In the genomic region with DNA sequence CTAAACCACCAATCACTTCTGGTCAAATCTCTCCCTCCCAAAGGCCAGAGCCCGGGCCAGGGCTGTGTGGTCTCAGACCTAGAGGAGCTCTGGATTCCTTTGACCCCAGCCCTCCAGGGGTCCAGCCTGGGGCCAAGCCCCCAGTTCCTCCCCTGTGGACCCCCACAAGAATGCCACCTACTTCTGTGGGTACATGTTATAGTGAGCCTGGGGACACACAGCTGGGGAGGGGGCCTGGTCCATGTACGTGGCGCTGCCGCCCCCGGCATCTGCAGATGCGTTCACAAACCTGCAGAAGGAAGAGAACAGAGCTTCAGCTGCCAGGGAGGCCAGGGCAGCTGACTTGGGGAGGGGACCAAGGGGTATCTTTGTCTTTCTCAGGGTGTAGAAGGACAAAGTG, we compare ENCODE assay signal across 1 cellular context.
TF ChIP-seq lines count a peak whose summit lies in the region.

No MANE protein-coding gene starts in this region.

TF ChIP-seq in HepG2, 621 proteins besides CTCF, POLR2A, EP300 and RAD21:
- TF ChIP-seq ZNF577 (CRISPR knock-in tag; IDR thresholded peaks at IDR 0.05; ENCODE audit: borderline replicate concordance, low read depth): no peak
- TF ChIP-seq ZNF839 (CRISPR knock-in tag; IDR thresholded peaks at IDR 0.05; ENCODE audit: borderline replicate concordance): no peak
- no peak for TF ChIP-seq MAFF (IDR thresholded peaks at IDR 0.05; ENCODE audit: low read depth, low read length)
- TF ChIP-seq SOX13 (IDR thresholded peaks at IDR 0.05): 0 out of 2 replicates have a peak, but pooled peaks have one; percentile 24
- no peak for TF ChIP-seq SOX13 (CRISPR knock-in tag; conservative IDR thresholded peaks at IDR 0.05 in 1 of 2, IDR thresholded peaks at IDR 0.05 in 1 of 2)
TF ChIP-seq in HepG2: peak in this region for 1.
